Comparison of ENCODE assay signal across 1 cellular context in the genomic region with DNA sequence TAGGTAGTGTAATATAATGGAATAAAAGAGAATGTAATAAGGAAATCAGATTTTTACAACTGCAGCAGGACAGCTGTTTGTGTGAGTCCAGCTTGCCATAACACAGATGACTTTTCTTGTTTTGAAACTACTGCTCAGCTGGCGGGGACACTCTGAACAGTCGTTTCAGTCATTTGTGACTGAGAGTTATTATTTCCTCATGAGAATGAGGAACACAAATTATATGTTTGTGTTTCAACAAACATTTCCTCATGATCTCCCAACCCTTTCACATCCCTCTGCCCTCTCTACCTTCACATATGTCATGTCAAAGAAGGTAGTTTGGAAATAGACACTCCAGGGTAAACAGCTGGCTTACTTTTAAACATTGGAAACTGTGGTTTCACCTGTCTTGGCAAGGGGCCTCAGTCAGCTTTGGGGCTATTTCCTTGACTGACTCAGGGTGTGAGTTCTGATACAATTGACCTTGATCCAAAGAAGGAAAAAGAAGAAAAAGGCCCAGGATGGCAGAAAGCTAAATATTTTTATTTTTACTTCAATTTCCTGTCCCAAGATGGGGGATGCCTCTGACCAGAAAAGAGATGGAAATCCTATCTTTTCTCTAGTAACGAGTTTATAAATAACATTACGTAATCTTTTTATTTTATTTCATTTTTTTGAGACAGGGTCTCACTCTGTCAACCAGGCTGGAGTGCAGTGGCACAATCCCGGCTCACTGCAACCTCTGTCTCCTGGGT.
TF ChIP-seq lines count a peak whose summit lies in the region.

No MANE protein-coding gene starts in this region.

TF ChIP-seq in HepG2, 621 proteins besides CTCF, POLR2A, EP300 and RAD21 (continued from another document and continues in another):
- TF ChIP-seq ZNF335 (CRISPR knock-in tag; IDR thresholded peaks at IDR 0.05): 0 out of 2 replicates have a peak, but pooled peaks have one; percentile 12
- no peak for TF ChIP-seq ZNF326 (CRISPR knock-in tag; IDR thresholded peaks at IDR 0.05; ENCODE audit: borderline replicate concordance)
- TF ChIP-seq ZNF678 (CRISPR knock-in tag; IDR thresholded peaks at IDR 0.05): no peak
- no peak; the same call in 1 of the 2 replicates for TF ChIP-seq TARDBP (CRISPR knock-in tag; IDR thresholded peaks at IDR 0.05)
- TF ChIP-seq, protein P1, sequence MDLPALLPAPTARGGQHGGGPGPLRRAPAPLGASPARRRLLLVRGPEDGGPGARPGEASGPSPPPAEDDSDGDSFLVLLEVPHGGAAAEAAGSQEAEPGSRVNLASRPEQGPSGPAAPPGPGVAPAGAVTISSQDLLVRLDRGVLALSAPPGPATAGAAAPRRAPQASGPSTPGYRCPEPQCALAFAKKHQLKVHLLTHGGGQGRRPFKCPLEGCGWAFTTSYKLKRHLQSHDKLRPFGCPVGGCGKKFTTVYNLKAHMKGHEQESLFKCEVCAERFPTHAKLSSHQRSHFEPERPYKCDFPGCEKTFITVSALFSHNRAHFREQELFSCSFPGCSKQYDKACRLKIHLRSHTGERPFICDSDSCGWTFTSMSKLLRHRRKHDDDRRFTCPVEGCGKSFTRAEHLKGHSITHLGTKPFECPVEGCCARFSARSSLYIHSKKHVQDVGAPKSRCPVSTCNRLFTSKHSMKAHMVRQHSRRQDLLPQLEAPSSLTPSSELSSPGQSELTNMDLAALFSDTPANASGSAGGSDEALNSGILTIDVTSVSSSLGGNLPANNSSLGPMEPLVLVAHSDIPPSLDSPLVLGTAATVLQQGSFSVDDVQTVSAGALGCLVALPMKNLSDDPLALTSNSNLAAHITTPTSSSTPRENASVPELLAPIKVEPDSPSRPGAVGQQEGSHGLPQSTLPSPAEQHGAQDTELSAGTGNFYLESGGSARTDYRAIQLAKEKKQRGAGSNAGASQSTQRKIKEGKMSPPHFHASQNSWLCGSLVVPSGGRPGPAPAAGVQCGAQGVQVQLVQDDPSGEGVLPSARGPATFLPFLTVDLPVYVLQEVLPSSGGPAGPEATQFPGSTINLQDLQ (CRISPR knock-in tag; IDR thresholded peaks at IDR 0.05): no peak
- no peak for TF ChIP-seq HOXA7 (CRISPR knock-in tag; IDR thresholded peaks at IDR 0.05)
- TF ChIP-seq ZMYM3 (CRISPR knock-in tag; IDR thresholded peaks at IDR 0.05): no peak
- TF ChIP-seq FOXM1 (CRISPR knock-in tag; IDR thresholded peaks at IDR 0.05): no peak
- TF ChIP-seq TBX3 (IDR thresholded peaks at IDR 0.05; ENCODE audit: borderline replicate concordance): no peak
- TF ChIP-seq, protein P2, sequence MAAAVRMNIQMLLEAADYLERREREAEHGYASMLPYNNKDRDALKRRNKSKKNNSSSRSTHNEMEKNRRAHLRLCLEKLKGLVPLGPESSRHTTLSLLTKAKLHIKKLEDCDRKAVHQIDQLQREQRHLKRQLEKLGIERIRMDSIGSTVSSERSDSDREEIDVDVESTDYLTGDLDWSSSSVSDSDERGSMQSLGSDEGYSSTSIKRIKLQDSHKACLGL (CRISPR knock-in tag; IDR thresholded peaks at IDR 0.05): no peak
- TF ChIP-seq SRF (IDR thresholded peaks at IDR 0.05; ENCODE audit: low read depth, low read length): no peak
- TF ChIP-seq PHF5A (CRISPR knock-in tag; IDR thresholded peaks at IDR 0.05; ENCODE audit: low read depth, unreplicated experiment): peak; percentile 1
- no peak for TF ChIP-seq KLF6 (CRISPR knock-in tag; IDR thresholded peaks at IDR 0.05)
- TF ChIP-seq NCOA2 (CRISPR knock-in tag; IDR thresholded peaks at IDR 0.05): no peak
- no peak for TF ChIP-seq NR2F1 (CRISPR knock-in tag; IDR thresholded peaks at IDR 0.05)
- TF ChIP-seq ZNF121 (CRISPR knock-in tag; IDR thresholded peaks at IDR 0.05): no peak
- no peak for TF ChIP-seq TBL1XR1 (IDR thresholded peaks at IDR 0.05; ENCODE audit: borderline replicate concordance, low read length, partially characterized antibody)
- no peak for TF ChIP-seq TRIM24 (CRISPR knock-in tag; IDR thresholded peaks at IDR 0.05)
- TF ChIP-seq, protein P3, sequence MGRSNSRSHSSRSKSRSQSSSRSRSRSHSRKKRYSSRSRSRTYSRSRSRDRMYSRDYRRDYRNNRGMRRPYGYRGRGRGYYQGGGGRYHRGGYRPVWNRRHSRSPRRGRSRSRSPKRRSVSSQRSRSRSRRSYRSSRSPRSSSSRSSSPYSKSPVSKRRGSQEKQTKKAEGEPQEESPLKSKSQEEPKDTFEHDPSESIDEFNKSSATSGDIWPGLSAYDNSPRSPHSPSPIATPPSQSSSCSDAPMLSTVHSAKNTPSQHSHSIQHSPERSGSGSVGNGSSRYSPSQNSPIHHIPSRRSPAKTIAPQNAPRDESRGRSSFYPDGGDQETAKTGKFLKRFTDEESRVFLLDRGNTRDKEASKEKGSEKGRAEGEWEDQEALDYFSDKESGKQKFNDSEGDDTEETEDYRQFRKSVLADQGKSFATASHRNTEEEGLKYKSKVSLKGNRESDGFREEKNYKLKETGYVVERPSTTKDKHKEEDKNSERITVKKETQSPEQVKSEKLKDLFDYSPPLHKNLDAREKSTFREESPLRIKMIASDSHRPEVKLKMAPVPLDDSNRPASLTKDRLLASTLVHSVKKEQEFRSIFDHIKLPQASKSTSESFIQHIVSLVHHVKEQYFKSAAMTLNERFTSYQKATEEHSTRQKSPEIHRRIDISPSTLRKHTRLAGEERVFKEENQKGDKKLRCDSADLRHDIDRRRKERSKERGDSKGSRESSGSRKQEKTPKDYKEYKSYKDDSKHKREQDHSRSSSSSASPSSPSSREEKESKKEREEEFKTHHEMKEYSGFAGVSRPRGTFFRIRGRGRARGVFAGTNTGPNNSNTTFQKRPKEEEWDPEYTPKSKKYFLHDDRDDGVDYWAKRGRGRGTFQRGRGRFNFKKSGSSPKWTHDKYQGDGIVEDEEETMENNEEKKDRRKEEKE (IDR thresholded peaks at IDR 0.05): no peak
- TF ChIP-seq, protein P4, sequence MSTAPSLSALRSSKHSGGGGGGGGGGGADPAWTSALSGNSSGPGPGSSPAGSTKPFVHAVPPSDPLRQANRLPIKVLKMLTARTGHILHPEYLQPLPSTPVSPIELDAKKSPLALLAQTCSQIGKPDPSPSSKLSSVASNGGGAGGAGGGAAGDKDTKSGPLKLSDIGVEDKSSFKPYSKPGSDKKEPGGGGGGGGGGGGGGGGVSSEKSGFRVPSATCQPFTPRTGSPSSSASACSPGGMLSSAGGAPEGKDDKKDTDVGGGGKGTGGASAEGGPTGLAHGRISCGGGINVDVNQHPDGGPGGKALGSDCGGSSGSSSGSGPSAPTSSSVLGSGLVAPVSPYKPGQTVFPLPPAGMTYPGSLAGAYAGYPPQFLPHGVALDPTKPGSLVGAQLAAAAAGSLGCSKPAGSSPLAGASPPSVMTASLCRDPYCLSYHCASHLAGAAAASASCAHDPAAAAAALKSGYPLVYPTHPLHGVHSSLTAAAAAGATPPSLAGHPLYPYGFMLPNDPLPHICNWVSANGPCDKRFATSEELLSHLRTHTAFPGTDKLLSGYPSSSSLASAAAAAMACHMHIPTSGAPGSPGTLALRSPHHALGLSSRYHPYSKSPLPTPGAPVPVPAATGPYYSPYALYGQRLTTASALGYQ (CRISPR knock-in tag; IDR thresholded peaks at IDR 0.05): 0 out of 2 replicates have a peak, but pooled peaks have one; percentile 8
- no peak for TF ChIP-seq ZNF564 (CRISPR knock-in tag; IDR thresholded peaks at IDR 0.05)
- no peak for TF ChIP-seq ELF3 (CRISPR knock-in tag; IDR thresholded peaks at IDR 0.05)
- TF ChIP-seq ZNF432 (CRISPR knock-in tag; IDR thresholded peaks at IDR 0.05; ENCODE audit: borderline replicate concordance): no peak
- TF ChIP-seq SOX6 (IDR thresholded peaks at IDR 0.05): no peak
- 0 out of 2 replicates have a peak, but pooled peaks have one; percentile 12 for TF ChIP-seq SOX6 (CRISPR knock-in tag; IDR thresholded peaks at IDR 0.05)
- no peak for TF ChIP-seq PAWR (CRISPR knock-in tag; IDR thresholded peaks at IDR 0.05; ENCODE audit: borderline replicate concordance)
- no peak for TF ChIP-seq XBP1 (CRISPR knock-in tag; IDR thresholded peaks at IDR 0.05)
- TF ChIP-seq, protein P5, sequence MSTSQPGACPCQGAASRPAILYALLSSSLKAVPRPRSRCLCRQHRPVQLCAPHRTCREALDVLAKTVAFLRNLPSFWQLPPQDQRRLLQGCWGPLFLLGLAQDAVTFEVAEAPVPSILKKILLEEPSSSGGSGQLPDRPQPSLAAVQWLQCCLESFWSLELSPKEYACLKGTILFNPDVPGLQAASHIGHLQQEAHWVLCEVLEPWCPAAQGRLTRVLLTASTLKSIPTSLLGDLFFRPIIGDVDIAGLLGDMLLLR (CRISPR knock-in tag; IDR thresholded peaks at IDR 0.05): no peak
- TF ChIP-seq JARID2 (CRISPR knock-in tag; IDR thresholded peaks at IDR 0.05; ENCODE audit: insufficient replicate concordance): no peak
- peak; percentile 16 for TF ChIP-seq ASH2L (IDR thresholded peaks at IDR 0.05; ENCODE audit: insufficient read length, low read depth, low read length)
- TF ChIP-seq SOX13 (IDR thresholded peaks at IDR 0.05): no peak
- no peak for TF ChIP-seq SOX13 (CRISPR knock-in tag; conservative IDR thresholded peaks at IDR 0.05 in 1 of 2, IDR thresholded peaks at IDR 0.05 in 1 of 2)
- TF ChIP-seq HMG20A (CRISPR knock-in tag; IDR thresholded peaks at IDR 0.05; ENCODE audit: borderline replicate concordance): 0 out of 2 replicates have a peak, but pooled peaks have one; percentile 14
- no peak for TF ChIP-seq KLF13 (CRISPR knock-in tag; IDR thresholded peaks at IDR 0.05)
- no peak for TF ChIP-seq SALL1 (CRISPR knock-in tag; IDR thresholded peaks at IDR 0.05)
- no peak for TF ChIP-seq ZNF615 (CRISPR knock-in tag; IDR thresholded peaks at IDR 0.05; ENCODE audit: borderline replicate concordance)
- no peak for TF ChIP-seq ZBTB7A (CRISPR knock-in tag; IDR thresholded peaks at IDR 0.05)
- TF ChIP-seq ZNF605 (CRISPR knock-in tag; IDR thresholded peaks at IDR 0.05): no peak
- TF ChIP-seq, protein P6, sequence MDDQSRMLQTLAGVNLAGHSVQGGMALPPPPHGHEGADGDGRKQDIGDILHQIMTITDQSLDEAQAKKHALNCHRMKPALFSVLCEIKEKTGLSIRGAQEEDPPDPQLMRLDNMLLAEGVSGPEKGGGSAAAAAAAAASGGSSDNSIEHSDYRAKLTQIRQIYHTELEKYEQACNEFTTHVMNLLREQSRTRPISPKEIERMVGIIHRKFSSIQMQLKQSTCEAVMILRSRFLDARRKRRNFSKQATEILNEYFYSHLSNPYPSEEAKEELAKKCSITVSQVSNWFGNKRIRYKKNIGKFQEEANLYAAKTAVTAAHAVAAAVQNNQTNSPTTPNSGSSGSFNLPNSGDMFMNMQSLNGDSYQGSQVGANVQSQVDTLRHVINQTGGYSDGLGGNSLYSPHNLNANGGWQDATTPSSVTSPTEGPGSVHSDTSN (CRISPR knock-in tag; IDR thresholded peaks at IDR 0.05; ENCODE audit: borderline replicate concordance): no peak
- no peak for TF ChIP-seq ZSCAN30 (CRISPR knock-in tag; IDR thresholded peaks at IDR 0.05)
- no peak for TF ChIP-seq REL (CRISPR knock-in tag; conservative IDR thresholded peaks at IDR 0.05)
- TF ChIP-seq, protein P7, sequence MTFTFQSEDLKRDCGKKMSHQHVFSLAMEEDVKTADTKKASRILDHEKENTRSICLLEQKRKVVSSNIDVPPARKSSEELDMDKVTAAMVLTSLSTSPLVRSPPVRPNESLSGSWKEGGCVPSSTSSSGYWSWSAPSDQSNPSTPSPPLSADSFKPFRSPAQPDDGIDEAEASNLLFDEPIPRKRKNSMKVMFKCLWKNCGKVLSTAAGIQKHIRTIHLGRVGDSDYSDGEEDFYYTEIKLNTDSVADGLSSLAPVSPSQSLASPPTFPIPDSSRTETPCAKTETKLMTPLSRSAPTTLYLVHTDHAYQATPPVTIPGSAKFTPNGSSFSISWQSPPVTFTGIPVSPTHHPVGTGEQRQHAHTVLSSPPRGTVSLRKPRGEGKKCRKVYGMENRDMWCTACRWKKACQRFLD (CRISPR knock-in tag; IDR thresholded peaks at IDR 0.05; ENCODE audit: borderline replicate concordance): no peak
- TF ChIP-seq, protein P8, sequence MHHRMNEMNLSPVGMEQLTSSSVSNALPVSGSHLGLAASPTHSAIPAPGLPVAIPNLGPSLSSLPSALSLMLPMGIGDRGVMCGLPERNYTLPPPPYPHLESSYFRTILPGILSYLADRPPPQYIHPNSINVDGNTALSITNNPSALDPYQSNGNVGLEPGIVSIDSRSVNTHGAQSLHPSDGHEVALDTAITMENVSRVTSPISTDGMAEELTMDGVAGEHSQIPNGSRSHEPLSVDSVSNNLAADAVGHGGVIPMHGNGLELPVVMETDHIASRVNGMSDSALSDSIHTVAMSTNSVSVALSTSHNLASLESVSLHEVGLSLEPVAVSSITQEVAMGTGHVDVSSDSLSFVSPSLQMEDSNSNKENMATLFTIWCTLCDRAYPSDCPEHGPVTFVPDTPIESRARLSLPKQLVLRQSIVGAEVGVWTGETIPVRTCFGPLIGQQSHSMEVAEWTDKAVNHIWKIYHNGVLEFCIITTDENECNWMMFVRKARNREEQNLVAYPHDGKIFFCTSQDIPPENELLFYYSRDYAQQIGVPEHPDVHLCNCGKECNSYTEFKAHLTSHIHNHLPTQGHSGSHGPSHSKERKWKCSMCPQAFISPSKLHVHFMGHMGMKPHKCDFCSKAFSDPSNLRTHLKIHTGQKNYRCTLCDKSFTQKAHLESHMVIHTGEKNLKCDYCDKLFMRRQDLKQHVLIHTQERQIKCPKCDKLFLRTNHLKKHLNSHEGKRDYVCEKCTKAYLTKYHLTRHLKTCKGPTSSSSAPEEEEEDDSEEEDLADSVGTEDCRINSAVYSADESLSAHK (CRISPR knock-in tag; IDR thresholded peaks at IDR 0.05; ENCODE audit: borderline replicate concordance): no peak
- no peak for TF ChIP-seq SUZ12 (IDR thresholded peaks at IDR 0.05; ENCODE audit: low read depth, low read length)
- no peak for TF ChIP-seq ZFP90 (CRISPR knock-in tag; IDR thresholded peaks at IDR 0.05; ENCODE audit: borderline replicate concordance)
- no peak for TF ChIP-seq HNRNPLL (IDR thresholded peaks at IDR 0.05; ENCODE audit: low read depth, low read length, poor library complexity, severe bottlenecking)
- 0 out of 2 replicates have a peak, but pooled peaks have one; percentile 6 for TF ChIP-seq SOX5 (CRISPR knock-in tag; IDR thresholded peaks at IDR 0.05; ENCODE audit: borderline replicate concordance)
- no peak; the same call in 1 of the 2 replicates for TF ChIP-seq ZNF709 (CRISPR knock-in tag; IDR thresholded peaks at IDR 0.05)
- no peak for TF ChIP-seq ETV5 (CRISPR knock-in tag; IDR thresholded peaks at IDR 0.05; ENCODE audit: borderline replicate concordance)
- TF ChIP-seq ZNF773 (CRISPR knock-in tag; IDR thresholded peaks at IDR 0.05; ENCODE audit: borderline replicate concordance): no peak
- no peak for TF ChIP-seq SIN3B (IDR thresholded peaks at IDR 0.05; ENCODE audit: low read length)
- TF ChIP-seq, protein P9, sequence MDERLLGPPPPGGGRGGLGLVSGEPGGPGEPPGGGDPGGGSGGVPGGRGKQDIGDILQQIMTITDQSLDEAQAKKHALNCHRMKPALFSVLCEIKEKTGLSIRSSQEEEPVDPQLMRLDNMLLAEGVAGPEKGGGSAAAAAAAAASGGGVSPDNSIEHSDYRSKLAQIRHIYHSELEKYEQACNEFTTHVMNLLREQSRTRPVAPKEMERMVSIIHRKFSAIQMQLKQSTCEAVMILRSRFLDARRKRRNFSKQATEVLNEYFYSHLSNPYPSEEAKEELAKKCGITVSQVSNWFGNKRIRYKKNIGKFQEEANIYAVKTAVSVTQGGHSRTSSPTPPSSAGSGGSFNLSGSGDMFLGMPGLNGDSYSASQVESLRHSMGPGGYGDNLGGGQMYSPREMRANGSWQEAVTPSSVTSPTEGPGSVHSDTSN (CRISPR knock-in tag; IDR thresholded peaks at IDR 0.05): no peak
- TF ChIP-seq TOPORS (CRISPR knock-in tag; IDR thresholded peaks at IDR 0.05): 0 out of 2 replicates have a peak, but pooled peaks have one; percentile 6
